ENCODE assay signal across 7 cellular contexts in genomic region chrY:17368413-17368812, GRCh38.
"Had no signal": no experiment of that assay in that cellular context is flagged by ENCODE, and none has a peak within 500 bp of the region (broad histone marks: within the 10 kb centered on the region; RNA-seq: fewer than 3 reads in every experiment).

No MANE protein-coding gene starts in this region.

- H3K9me3 Mint-ChIP-seq: GM23338, H9, IgD-negative memory B cell had no signal

- H3K27me3 Mint-ChIP-seq: IgD-negative memory B cell had no signal

- H3K4me3 ChIP-seq: GM23338 had no signal

- H3K4me1 Mint-ChIP-seq: GM23338, H9, IgD-negative memory B cell had no signal

- DNase-seq: H9, HCEC 1CT, KBM-7 had no signal

- ATAC-seq: GM23338, HepG2 had no signal

- H3K27ac Mint-ChIP-seq: GM23338, H9, IgD-negative memory B cell had no signal

- H3K27ac ChIP-seq: HL-60 had no signal

- H3K36me3 Mint-ChIP-seq: IgD-negative memory B cell had no signal

- H3K4me3 Mint-ChIP-seq: GM23338, H9, IgD-negative memory B cell had no signal
